In the genomic region with DNA sequence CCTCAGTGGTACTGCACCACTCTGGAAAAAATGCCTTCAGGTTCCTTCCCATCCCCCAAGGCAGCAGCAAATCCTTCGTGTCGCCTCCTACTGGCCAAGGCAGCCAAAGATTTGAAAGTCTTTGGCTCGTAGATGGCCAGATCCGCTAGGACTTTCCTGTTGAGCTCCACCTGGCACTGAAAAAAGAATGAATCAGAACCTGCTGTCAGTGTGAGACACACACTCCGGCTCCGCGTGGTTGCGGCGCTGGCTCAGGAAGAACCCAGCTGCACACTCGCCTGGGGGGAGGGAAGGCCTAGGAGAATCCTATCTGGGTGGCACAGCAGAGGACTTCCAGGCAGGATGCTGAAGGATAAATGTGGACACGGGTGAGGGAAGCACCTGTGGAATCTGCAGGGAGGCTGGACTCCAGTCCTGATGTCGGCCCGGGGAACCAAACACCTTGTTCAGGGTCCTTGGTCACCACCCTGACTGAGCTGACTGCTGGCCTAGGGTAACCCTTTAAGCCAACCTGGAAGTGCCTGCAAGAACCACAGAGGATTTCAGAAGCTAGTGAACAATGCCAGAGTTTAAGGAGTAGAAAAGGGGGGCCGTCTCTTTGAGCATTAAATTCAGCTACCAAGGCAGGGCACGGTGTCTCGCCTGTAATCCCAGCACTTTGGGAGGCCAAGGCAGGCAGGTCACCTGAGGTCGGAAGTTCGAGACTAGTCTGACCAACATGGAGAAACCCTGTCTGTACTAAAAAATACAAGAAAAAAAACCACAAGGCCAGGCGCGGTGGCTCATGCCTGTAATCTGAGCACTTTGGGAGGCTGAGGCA, we compare ENCODE assay signal across 8 cellular contexts. TPM values are rescaled to one million over a fixed set of nuclear protein-coding genes. Genes with fewer than 3 reads are reported as not detected.
DNase-seq lines count a peak whose midpoint lies in the region; ATAC-seq, FAIRE-seq and TF ChIP-seq lines count a peak whose summit lies in the region.

No MANE protein-coding gene starts in this region.

- CTCF ChIA-PET in OCI-LY7 (lab: Charles Lee; ENCODE audit: unreplicated experiment) = no interaction called here
- CTCF ChIA-PET in HepG2 (lab: Yijun Ruan, JAX; ENCODE audit: low intra/inter-chr PET ratio, low total read pairs) = no interaction called here

- H3K36me3 Mint-ChIP-seq in CD14-positive monocyte = peaks cover 42 to 66% of the 10 kb centered on the region in 2 donors
- H3K36me3 Mint-ChIP-seq in astrocyte (ENCODE audit: low read depth, unreplicated experiment) = peaks cover 22% of the 10 kb centered on the region

- no peaks in the 10 kb centered on the region for H4K20me1 ChIP-seq in OCI-LY7 (ENCODE audit: insufficient read depth, low read length)
- H4K20me1 ChIP-seq in astrocyte (ENCODE audit: insufficient read depth, low read length) = peaks cover 37% of the 10 kb centered on the region
- peaks cover 17% of the 10 kb centered on the region for H4K20me1 ChIP-seq in HepG2 (ENCODE audit: insufficient read depth, low read length)

- H3K36me3 ChIP-seq in OCI-LY7 (ENCODE audit: insufficient read depth, low read length) = peaks cover 85% of the 10 kb centered on the region
- peaks cover 28% of the 10 kb centered on the region for H3K36me3 ChIP-seq in astrocyte (ENCODE audit: insufficient read depth, low read length)
- H3K36me3 ChIP-seq in HepG2 (replicated peaks in 1 of 2; ENCODE audit: control insufficient read depth in 1 of 2, insufficient read depth in 2 of 2, low read length in 2 of 2) = peaks cover 8 to 36% of the 10 kb centered on the region in 2 experiments; a peak in 3 of 5 replicates

- POLR2A ChIA-PET in OCI-LY7 (lab: Charles Lee) = no interaction called here
- POLR2A ChIA-PET in HepG2 (lab: Yijun Ruan, JAX) = interaction anchor here (0.9 to 12.4 kb wide), 10 partner anchors 14 to 103 kb away, joined by 3 to 355 read pairs (median 10); partner anchors contain the start of genes ANKRD65, MXRA8 and VWA1

- H3K27me3 ChIP-seq in astrocyte (ENCODE audit: insufficient read depth, low read length) = no peaks in the 10 kb centered on the region
- no peaks in the 10 kb centered on the region for H3K27me3 ChIP-seq in HepG2 (ENCODE audit: control insufficient read depth in 1 of 2, insufficient read depth in 2 of 2, low read length in 2 of 2)

- no peaks in the 10 kb centered on the region for H3K9me2 ChIP-seq in OCI-LY7 (ENCODE audit: insufficient read depth, low read length)

- TF ChIP-seq CTCF in CD14-positive monocyte (IDR thresholded peaks at IDR 0.05) (peak; percentile 47), GM13977 (IDR thresholded peaks at IDR 0.05; ENCODE audit: extremely low read depth, insufficient read depth, missing control alignments) (peak; percentile 68), OCI-LY7 (conservative IDR thresholded peaks at IDR 0.05; ENCODE audit: low read length) (peak; percentile 78), astrocyte (IDR thresholded peaks at IDR 0.05; ENCODE audit: insufficient read depth, low read depth, low read length) (peak; percentile 80), HepG2 (CRISPR knock-in tag; IDR thresholded peaks at IDR 0.05) (peak; percentile 65), omental fat pad (IDR thresholded peaks at IDR 0.05) (no peak)

- H3K9me3 ChIP-seq in OCI-LY7 (ENCODE audit: low read length) = no peaks in the 10 kb centered on the region
- H3K9me3 ChIP-seq in astrocyte (ENCODE audit: insufficient read depth, low read depth, low read length) = no peaks in the 10 kb centered on the region
- H3K9me3 ChIP-seq in HepG2 (ENCODE audit: low read length) = no peaks in the 10 kb centered on the region

- no peak for FAIRE-seq in astrocyte (lab: Jason Lieb, UNC)
- FAIRE-seq in HepG2 (lab: Jason Lieb, UNC) = no peak

- H3K27ac ChIP-seq in OCI-LY7 (ENCODE audit: low read depth, low read length, poor library complexity, severe bottlenecking) (no peak overlapping the region), astrocyte (ENCODE audit: low read depth, low read length) (peak overlapping the region; percentile 3), HepG2 (ENCODE audit: extremely low read length, insufficient read depth, low read length) (peak overlapping the region; percentile 85)

- H3K79me2 ChIP-seq in OCI-LY7 (ENCODE audit: insufficient read depth, low read depth, low read length) (peaks cover 68% of the 10 kb centered on the region), astrocyte (ENCODE audit: insufficient read depth, low read length) (peaks cover 87% of the 10 kb centered on the region), HepG2 (ENCODE audit: insufficient read depth, low read length) (peaks cover 58% of the 10 kb centered on the region)

- intact Hi-C loops in CD14-positive monocyte (cut with micrococcal nuclease) (no loop called here), OCI-LY7 (cut with micrococcal nuclease; ENCODE audit: unreplicated experiment) (no loop called here), HepG2 (cut with micrococcal nuclease; ENCODE audit: unreplicated experiment) (no loop called here)

- H3K9ac ChIP-seq in astrocyte (ENCODE audit: low read length) (no peak overlapping the region), HepG2 (ENCODE audit: insufficient read depth, low read depth, low read length) (peak overlapping the region; percentile 52; the same call in 1 of the 2 replicates)

- H3K27ac Mint-ChIP-seq in CD14-positive monocyte = peak overlapping the region in 6 of 7 donors; percentile 16 to 73 (median 57)
- H3K27ac Mint-ChIP-seq in astrocyte (ENCODE audit: unreplicated experiment) = peak overlapping the region; percentile 73

- DNase-seq in CD14-positive monocyte (ENCODE audit: low spot score) (no peak), GM13977 (ENCODE audit: low spot score) (no peak), OCI-LY7 (ENCODE audit: low spot score) (peak; percentile 40), astrocyte (ENCODE audit: low read depth) (peak; percentile 60), HepG2 (ENCODE audit: low spot score) (peak; percentile 52), omental fat pad (ENCODE audit: low spot score) (no peak)

- H2AFZ ChIP-seq in OCI-LY7 (ENCODE audit: low read length) (no peak overlapping the region), astrocyte (ENCODE audit: low read depth, low read length) (no peak overlapping the region), HepG2 (ENCODE audit: low read length) (no peak overlapping the region)

- H3K4me1 Mint-ChIP-seq in CD14-positive monocyte = peaks cover 36% of the 10 kb centered on the region
- H3K4me1 Mint-ChIP-seq in astrocyte (ENCODE audit: low read depth, unreplicated experiment) = peaks cover 38% of the 10 kb centered on the region

- no peak for TF ChIP-seq RAD21 in HepG2 (CRISPR knock-in tag; IDR thresholded peaks at IDR 0.05)

- H3K4me1 ChIP-seq in OCI-LY7 (ENCODE audit: insufficient read depth, low read length, poor library complexity, severe bottlenecking) (peaks cover 38% of the 10 kb centered on the region), astrocyte (ENCODE audit: insufficient read depth, low read length) (peaks cover 38% of the 10 kb centered on the region), HepG2 (ENCODE audit: insufficient read depth, low read length) (peaks cover 63% of the 10 kb centered on the region)

- no peak overlapping the region for H3K4me3 Mint-ChIP-seq in CD14-positive monocyte
- peak overlapping the region; percentile 92 for H3K4me3 Mint-ChIP-seq in astrocyte (ENCODE audit: unreplicated experiment)

- in situ Hi-C loops in GM13977 (cut with MboI; ENCODE audit: low pct_unique_long_range_greater_than_20kb, low sequenced_read_pairs, unreplicated experiment) = no loop called here
- in situ Hi-C loops in HepG2 (cut with HindIII; ENCODE audit: extremely low pct_ligation_motif_present, low pct_unique_long_range_greater_than_20kb) = loop anchor here (5.0 kb wide), 1 partner anchor 35 kb away; the partner anchor contains the start of gene VWA1

- BruUV-seq in OCI-LY7 (replicated peaks; lab: Mats Ljungman, UMichigan) (no TSS peak), HepG2 (replicated peaks; lab: Mats Ljungman, UMichigan) (no TSS peak)

- H3K4me2 ChIP-seq in OCI-LY7 (ENCODE audit: low read length) (no peak overlapping the region), astrocyte (ENCODE audit: low read length) (peak overlapping the region; percentile 98), HepG2 (ENCODE audit: low read depth, low read length) (peak overlapping the region; percentile 94; the same call in 1 of the 2 replicates)

- ATAC-seq in HepG2 (no peak), GM21360 (IDR thresholded peaks at IDR 0.05; ENCODE audit: unreplicated experiment) (no peak), HG03196 (IDR thresholded peaks at IDR 0.05; ENCODE audit: unreplicated experiment) (no peak), omental fat pad (ENCODE audit: low FRiP score) (no peak)

- no peak for TF ChIP-seq EP300 in HepG2 (IDR thresholded peaks at IDR 0.05; ENCODE audit: low read depth in 2 of 2, low read length in 2 of 2)
- no peak for TF ChIP-seq EP300 in HepG2 (CRISPR knock-in tag; IDR thresholded peaks at IDR 0.05; ENCODE audit: borderline replicate concordance)

- no peaks in the 10 kb centered on the region for H3K27me3 Mint-ChIP-seq in CD14-positive monocyte (ENCODE audit: low read depth in 3 of 3)
- no peaks in the 10 kb centered on the region for H3K27me3 Mint-ChIP-seq in astrocyte (ENCODE audit: low read depth, unreplicated experiment)

- WGBS in HepG2 (ENCODE audit: low lambda C conversion rate) = 94% methylated on average over 18 of the region's 20 CpGs

- TF ChIP-seq POLR2A in HepG2 (IDR thresholded peaks at IDR 0.05; ENCODE audit: insufficient read depth in 1 of 2, low read depth in 2 of 2, low read length in 2 of 2) = no peak

- H3K9me3 Mint-ChIP-seq in CD14-positive monocyte = no peaks in the 10 kb centered on the region
- H3K9me3 Mint-ChIP-seq in astrocyte (ENCODE audit: unreplicated experiment) = no peaks in the 10 kb centered on the region

- H3K4me3 ChIP-seq in OCI-LY7 (ENCODE audit: low read depth, low read length, poor library complexity, severe bottlenecking) (no peak overlapping the region), astrocyte (ENCODE audit: insufficient read depth, low read depth, low read length) (no peak overlapping the region), HepG2 (replicated peaks in 1 of 3; ENCODE audit: insufficient read depth in 1 of 3, low read depth in 2 of 3, low read length in 3 of 3) (no peak overlapping the region; a peak in 2 of 6 replicates)

RNA-seq across cellular contexts. Expression of gene CCNL2, which starts 3.2 kb away (rescaled TPM):
- polyA plus RNA-seq in CD14-positive monocyte = 10 to 100 TPM in 1 of 2 donors, 1 to 10 TPM in 1; 8.6 to 10.4 TPM
- total RNA-seq in OCI-LY7 (2014; rRNA removed; shearing (Covaris generic)) = 297 and 307 TPM in 2 replicates
- total RNA-seq in OCI-LY7 (2022) = 213 and 238 TPM in 2 replicates
- 194 and 197 TPM in 2 replicates for total RNA-seq in astrocyte
- total RNA-seq in HepG2 (2016; rRNA removed; fragmentation: Illumina TruSeq; extraction: Trizol) = 19.6 and 105 TPM in 2 replicates
- 23.1 and 23.2 TPM in 2 replicates for total RNA-seq in HepG2 (2016; cell fraction: cytosol; rRNA removed; fragmentation: Illumina TruSeq; extraction: Trizol; ENCODE audit: low read depth)
- total RNA-seq in HepG2 (2016; cell fraction: insoluble cytoplasmic fraction; rRNA removed; fragmentation: Illumina TruSeq; extraction: Trizol) = 18.4 and 112 TPM in 2 replicates
- total RNA-seq in HepG2 (2016; cell fraction: membrane; rRNA removed; fragmentation: Illumina TruSeq; extraction: Trizol) = 21.7 and 25.3 TPM in 2 replicates
- total RNA-seq in HepG2 (2016; cell fraction: nucleus; rRNA removed; fragmentation: Illumina TruSeq; extraction: Trizol) = 252 and 278 TPM in 2 replicates
- polyA plus RNA-seq in HepG2 (2011; rRNA removed) = 340 and 452 TPM in 2 replicates
- polyA plus RNA-seq in HepG2 (2011; cell fraction: cytosol; rRNA removed) = 47.9 and 55.8 TPM in 2 replicates
- polyA plus RNA-seq in HepG2 (2011; cell fraction: nucleus; rRNA removed) = 3,874 and 4,178 TPM in 2 replicates
- polyA plus RNA-seq in HepG2 (2012) = 208 and 270 TPM in 2 replicates
- 4.2 TPM in 2 replicates for polyA plus RNA-seq in HepG2 (2016; cell fraction: cytosol; fragmentation: Illumina TruSeq; extraction: Trizol; ENCODE audit: low read depth)
- 20.7 and 27.8 TPM in 2 replicates for polyA plus RNA-seq in HepG2 (2016; cell fraction: insoluble cytoplasmic fraction; fragmentation: Illumina TruSeq; extraction: Trizol; ENCODE audit: low read depth)
- 9.4 TPM in 2 replicates for polyA plus RNA-seq in HepG2 (2016; cell fraction: membrane; fragmentation: Illumina TruSeq; extraction: Trizol; ENCODE audit: low read depth)
- polyA plus RNA-seq in HepG2 (2016; cell fraction: nucleus; fragmentation: Illumina TruSeq; extraction: Trizol; ENCODE audit: insufficient read depth, low read depth) = 821 and 868 TPM in 2 replicates
- polyA minus RNA-seq in HepG2 (2011; rRNA and poly(A)+ RNA removed; ENCODE audit: low replicate concordance) = 74.3 and 99.2 TPM in 2 replicates
- 17.2 and 18.4 TPM in 2 replicates for polyA minus RNA-seq in HepG2 (2011; cell fraction: cytosol; rRNA and poly(A)+ RNA removed)
- polyA minus RNA-seq in HepG2 (2011; cell fraction: nucleus; rRNA and poly(A)+ RNA removed) = 560 and 630 TPM in 2 replicates
- 100 to 1,000 TPM; 142 to 273 (median 204) TPM for total RNA-seq in omental fat pad

RNA-seq across cellular contexts. Expression of gene MRPL20, which starts 4.8 kb away (rescaled TPM):
- 100 to 1,000 TPM; 156 to 186 TPM for polyA plus RNA-seq in CD14-positive monocyte
- total RNA-seq in OCI-LY7 (2014; rRNA removed; shearing (Covaris generic)) = 165 and 196 TPM in 2 replicates
- 116 and 143 TPM in 2 replicates for total RNA-seq in OCI-LY7 (2022)
- total RNA-seq in astrocyte = 87.3 and 88.5 TPM in 2 replicates
- 127 and 175 TPM in 2 replicates for total RNA-seq in HepG2 (2016; rRNA removed; fragmentation: Illumina TruSeq; extraction: Trizol)
- 95.7 and 120 TPM in 2 replicates for total RNA-seq in HepG2 (2016; cell fraction: cytosol; rRNA removed; fragmentation: Illumina TruSeq; extraction: Trizol; ENCODE audit: low read depth)
- total RNA-seq in HepG2 (2016; cell fraction: insoluble cytoplasmic fraction; rRNA removed; fragmentation: Illumina TruSeq; extraction: Trizol) = 134 and 183 TPM in 2 replicates
- total RNA-seq in HepG2 (2016; cell fraction: membrane; rRNA removed; fragmentation: Illumina TruSeq; extraction: Trizol) = 123 and 133 TPM in 2 replicates
- total RNA-seq in HepG2 (2016; cell fraction: nucleus; rRNA removed; fragmentation: Illumina TruSeq; extraction: Trizol) = 46.7 and 58.9 TPM in 2 replicates
- 59.0 and 59.2 TPM in 2 replicates for polyA plus RNA-seq in HepG2 (2011; rRNA removed)
- 66.2 and 67.4 TPM in 2 replicates for polyA plus RNA-seq in HepG2 (2011; cell fraction: cytosol; rRNA removed)
- polyA plus RNA-seq in HepG2 (2011; cell fraction: nucleus; rRNA removed) = 66.3 and 68.1 TPM in 2 replicates
- polyA plus RNA-seq in HepG2 (2012) = 76.2 and 77.0 TPM in 2 replicates
- 118 and 143 TPM in 2 replicates for polyA plus RNA-seq in HepG2 (2016; cell fraction: cytosol; fragmentation: Illumina TruSeq; extraction: Trizol; ENCODE audit: low read depth)
- polyA plus RNA-seq in HepG2 (2016; cell fraction: insoluble cytoplasmic fraction; fragmentation: Illumina TruSeq; extraction: Trizol; ENCODE audit: low read depth) = 188 and 207 TPM in 2 replicates
- 122 and 127 TPM in 2 replicates for polyA plus RNA-seq in HepG2 (2016; cell fraction: membrane; fragmentation: Illumina TruSeq; extraction: Trizol; ENCODE audit: low read depth)
- polyA plus RNA-seq in HepG2 (2016; cell fraction: nucleus; fragmentation: Illumina TruSeq; extraction: Trizol; ENCODE audit: insufficient read depth, low read depth) = 127 and 138 TPM in 2 replicates
- 58.2 and 96.6 TPM in 2 replicates for polyA minus RNA-seq in HepG2 (2011; rRNA and poly(A)+ RNA removed; ENCODE audit: low replicate concordance)
- 26.2 and 30.6 TPM in 2 replicates for polyA minus RNA-seq in HepG2 (2011; cell fraction: cytosol; rRNA and poly(A)+ RNA removed)
- polyA minus RNA-seq in HepG2 (2011; cell fraction: nucleus; rRNA and poly(A)+ RNA removed) = 29.2 and 39.5 TPM in 2 replicates
- 100 to 1,000 TPM; 106 to 170 (median 136) TPM for total RNA-seq in omental fat pad

RNA-seq across cellular contexts. Expression of gene ANKRD65, which starts 18.8 kb away (rescaled TPM):
- polyA plus RNA-seq in CD14-positive monocyte (not detected), HepG2 (2011; rRNA removed) (12.1 and 13.2 TPM in 2 replicates)
- not detected in 2 replicates for total RNA-seq in OCI-LY7 (2014; rRNA removed; shearing (Covaris generic))
- total RNA-seq in OCI-LY7 (2022) (not detected in 2 replicates), astrocyte (0.64 TPM in 1 of 2 replicates, not detected in the other), HepG2 (2016; rRNA removed; fragmentation: Illumina TruSeq; extraction: Trizol) (28.3 and 30.1 TPM in 2 replicates), omental fat pad (1 to 10 TPM; 2.6 to 7.3 (median 3.8) TPM)
- total RNA-seq in HepG2 (2016; cell fraction: cytosol; rRNA removed; fragmentation: Illumina TruSeq; extraction: Trizol; ENCODE audit: low read depth) = 5.3 and 5.6 TPM in 2 replicates
- total RNA-seq in HepG2 (2016; cell fraction: insoluble cytoplasmic fraction; rRNA removed; fragmentation: Illumina TruSeq; extraction: Trizol) = 28.5 and 29.3 TPM in 2 replicates
- 16.0 and 16.3 TPM in 2 replicates for total RNA-seq in HepG2 (2016; cell fraction: membrane; rRNA removed; fragmentation: Illumina TruSeq; extraction: Trizol)
- 18.0 and 19.5 TPM in 2 replicates for total RNA-seq in HepG2 (2016; cell fraction: nucleus; rRNA removed; fragmentation: Illumina TruSeq; extraction: Trizol)
- polyA plus RNA-seq in HepG2 (2011; cell fraction: cytosol; rRNA removed) = 13.0 and 16.9 TPM in 2 replicates
- 27.8 and 28.7 TPM in 2 replicates for polyA plus RNA-seq in HepG2 (2011; cell fraction: nucleus; rRNA removed)
- polyA plus RNA-seq in HepG2 (2012) = 7.1 and 8.2 TPM in 2 replicates
- 5.0 TPM in 2 replicates for polyA plus RNA-seq in HepG2 (2016; cell fraction: cytosol; fragmentation: Illumina TruSeq; extraction: Trizol; ENCODE audit: low read depth)
- 30.0 and 31.6 TPM in 2 replicates for polyA plus RNA-seq in HepG2 (2016; cell fraction: insoluble cytoplasmic fraction; fragmentation: Illumina TruSeq; extraction: Trizol; ENCODE audit: low read depth)
- polyA plus RNA-seq in HepG2 (2016; cell fraction: membrane; fragmentation: Illumina TruSeq; extraction: Trizol; ENCODE audit: low read depth) = 11.4 and 12.1 TPM in 2 replicates
- 45.0 and 48.7 TPM in 2 replicates for polyA plus RNA-seq in HepG2 (2016; cell fraction: nucleus; fragmentation: Illumina TruSeq; extraction: Trizol; ENCODE audit: insufficient read depth, low read depth)
- polyA minus RNA-seq in HepG2 (2011; rRNA and poly(A)+ RNA removed; ENCODE audit: low replicate concordance) = 9.7 TPM in 1 of 2 replicates, not detected in the other
- polyA minus RNA-seq in HepG2 (2011; cell fraction: cytosol; rRNA and poly(A)+ RNA removed) = 5.6 and 6.6 TPM in 2 replicates
- 2.6 and 3.6 TPM in 2 replicates for polyA minus RNA-seq in HepG2 (2011; cell fraction: nucleus; rRNA and poly(A)+ RNA removed)

RNA-seq across cellular contexts. Expression of gene AURKAIP1, which starts 27.3 kb away (rescaled TPM):
- polyA plus RNA-seq in CD14-positive monocyte (100 to 1,000 TPM; 134 to 160 TPM), HepG2 (2011; rRNA removed) (64.6 and 69.5 TPM in 2 replicates)
- 156 and 163 TPM in 2 replicates for total RNA-seq in OCI-LY7 (2014; rRNA removed; shearing (Covaris generic))
- total RNA-seq in OCI-LY7 (2022) (145 and 172 TPM in 2 replicates), astrocyte (135 and 139 TPM in 2 replicates), HepG2 (2016; rRNA removed; fragmentation: Illumina TruSeq; extraction: Trizol) (161 and 175 TPM in 2 replicates), omental fat pad (100 to 1,000 TPM in 3 of 4 donors, 10 to 100 TPM in 1; 96.3 to 115 (median 105) TPM)
- total RNA-seq in HepG2 (2016; cell fraction: cytosol; rRNA removed; fragmentation: Illumina TruSeq; extraction: Trizol; ENCODE audit: low read depth) = 241 and 331 TPM in 2 replicates
- total RNA-seq in HepG2 (2016; cell fraction: insoluble cytoplasmic fraction; rRNA removed; fragmentation: Illumina TruSeq; extraction: Trizol) = 166 and 180 TPM in 2 replicates
- total RNA-seq in HepG2 (2016; cell fraction: membrane; rRNA removed; fragmentation: Illumina TruSeq; extraction: Trizol) = 203 and 269 TPM in 2 replicates
- 65.3 and 65.7 TPM in 2 replicates for total RNA-seq in HepG2 (2016; cell fraction: nucleus; rRNA removed; fragmentation: Illumina TruSeq; extraction: Trizol)
- polyA plus RNA-seq in HepG2 (2011; cell fraction: cytosol; rRNA removed) = 51.1 and 98.6 TPM in 2 replicates
- polyA plus RNA-seq in HepG2 (2011; cell fraction: nucleus; rRNA removed) = 63.9 and 74.1 TPM in 2 replicates
- polyA plus RNA-seq in HepG2 (2012) = 48.0 and 50.3 TPM in 2 replicates
- polyA plus RNA-seq in HepG2 (2016; cell fraction: cytosol; fragmentation: Illumina TruSeq; extraction: Trizol; ENCODE audit: low read depth) = 247 and 325 TPM in 2 replicates
- 159 and 164 TPM in 2 replicates for polyA plus RNA-seq in HepG2 (2016; cell fraction: insoluble cytoplasmic fraction; fragmentation: Illumina TruSeq; extraction: Trizol; ENCODE audit: low read depth)
- 168 and 213 TPM in 2 replicates for polyA plus RNA-seq in HepG2 (2016; cell fraction: membrane; fragmentation: Illumina TruSeq; extraction: Trizol; ENCODE audit: low read depth)
- 120 TPM in 2 replicates for polyA plus RNA-seq in HepG2 (2016; cell fraction: nucleus; fragmentation: Illumina TruSeq; extraction: Trizol; ENCODE audit: insufficient read depth, low read depth)
- polyA minus RNA-seq in HepG2 (2011; rRNA and poly(A)+ RNA removed; ENCODE audit: low replicate concordance) = 15.2 and 21.3 TPM in 2 replicates
- polyA minus RNA-seq in HepG2 (2011; cell fraction: cytosol; rRNA and poly(A)+ RNA removed) = 17.7 and 18.0 TPM in 2 replicates
- 11.1 and 11.9 TPM in 2 replicates for polyA minus RNA-seq in HepG2 (2011; cell fraction: nucleus; rRNA and poly(A)+ RNA removed)

RNA-seq across cellular contexts. Expression of gene VWA1, which starts 33.2 kb away (rescaled TPM):
- not detected for polyA plus RNA-seq in CD14-positive monocyte
- not detected in 2 replicates for total RNA-seq in OCI-LY7 (2014; rRNA removed; shearing (Covaris generic))
- total RNA-seq in OCI-LY7 (2022) = not detected in 2 replicates
- 60.4 and 81.2 TPM in 2 replicates for total RNA-seq in astrocyte
- 25.1 and 57.5 TPM in 2 replicates for total RNA-seq in HepG2 (2016; rRNA removed; fragmentation: Illumina TruSeq; extraction: Trizol)
- total RNA-seq in HepG2 (2016; cell fraction: cytosol; rRNA removed; fragmentation: Illumina TruSeq; extraction: Trizol; ENCODE audit: low read depth) = 4.5 and 4.7 TPM in 2 replicates
- total RNA-seq in HepG2 (2016; cell fraction: insoluble cytoplasmic fraction; rRNA removed; fragmentation: Illumina TruSeq; extraction: Trizol) = 23.6 and 57.6 TPM in 2 replicates
- total RNA-seq in HepG2 (2016; cell fraction: membrane; rRNA removed; fragmentation: Illumina TruSeq; extraction: Trizol) = 12.5 and 16.0 TPM in 2 replicates
- 51.4 and 68.6 TPM in 2 replicates for total RNA-seq in HepG2 (2016; cell fraction: nucleus; rRNA removed; fragmentation: Illumina TruSeq; extraction: Trizol)
- 40.9 and 61.3 TPM in 2 replicates for polyA plus RNA-seq in HepG2 (2011; rRNA removed)
- polyA plus RNA-seq in HepG2 (2011; cell fraction: cytosol; rRNA removed) = 31.3 and 57.3 TPM in 2 replicates
- polyA plus RNA-seq in HepG2 (2011; cell fraction: nucleus; rRNA removed) = 80.8 and 81.7 TPM in 2 replicates
- 28.6 and 31.7 TPM in 2 replicates for polyA plus RNA-seq in HepG2 (2012)
- 6.7 and 8.2 TPM in 2 replicates for polyA plus RNA-seq in HepG2 (2016; cell fraction: cytosol; fragmentation: Illumina TruSeq; extraction: Trizol; ENCODE audit: low read depth)
- polyA plus RNA-seq in HepG2 (2016; cell fraction: insoluble cytoplasmic fraction; fragmentation: Illumina TruSeq; extraction: Trizol; ENCODE audit: low read depth) = 32.1 and 34.9 TPM in 2 replicates
- polyA plus RNA-seq in HepG2 (2016; cell fraction: membrane; fragmentation: Illumina TruSeq; extraction: Trizol; ENCODE audit: low read depth) = 16.7 and 17.0 TPM in 2 replicates
- 140 and 151 TPM in 2 replicates for polyA plus RNA-seq in HepG2 (2016; cell fraction: nucleus; fragmentation: Illumina TruSeq; extraction: Trizol; ENCODE audit: insufficient read depth, low read depth)
- 0.05 and 92.8 TPM in 2 replicates for polyA minus RNA-seq in HepG2 (2011; rRNA and poly(A)+ RNA removed; ENCODE audit: low replicate concordance)
- polyA minus RNA-seq in HepG2 (2011; cell fraction: cytosol; rRNA and poly(A)+ RNA removed) = 48.6 and 49.4 TPM in 2 replicates
- polyA minus RNA-seq in HepG2 (2011; cell fraction: nucleus; rRNA and poly(A)+ RNA removed) = 12.6 and 15.8 TPM in 2 replicates
- total RNA-seq in omental fat pad = 10 to 100 TPM in 3 of 4 donors, 1 to 10 TPM in 1; 6.8 to 21.1 (median 13.8) TPM

Comparison
In these comparisons a context has a peak if more than half of its experiments do, and no peak if none do; other contexts are left out.
1. DNase-seq: peak in OCI-LY7 (single experiment), astrocyte (single experiment) and HepG2 (single experiment); none in CD14-positive monocyte (single experiment), GM13977 (single experiment) and omental fat pad (single experiment).
2. CTCF ChIP-seq: peak in CD14-positive monocyte (single experiment), GM13977 (single experiment), OCI-LY7 (single experiment), astrocyte (single experiment) and HepG2 (single experiment); none in omental fat pad (0 of 3).